14 cellular contexts compared by ENCODE assay signal in genomic region chr12:92191061-92191460, GRCh38. TPM values are rescaled to one million over a fixed set of nuclear protein-coding genes. Genes with fewer than 3 reads are reported as not detected.
DNase-seq lines count a peak whose midpoint lies in the region; ATAC-seq, FAIRE-seq and TF ChIP-seq lines count a peak whose summit lies in the region.
"Had no signal": no experiment of that assay in that cellular context is flagged by ENCODE, and none has a peak within 500 bp of the region (broad histone marks: within the 10 kb centered on the region; RNA-seq: fewer than 3 reads in every experiment).

No MANE protein-coding gene starts in this region.

- no peak overlapping the region for H3K27ac Mint-ChIP-seq in type B pancreatic cell
- H3K27ac Mint-ChIP-seq: CD8-positive, alpha-beta memory T cell had no signal

- no peak for TF ChIP-seq RAD21 in GM12878 (IDR thresholded peaks at IDR 0.05; ENCODE audit: insufficient read depth, low read depth, low read length)

- no peaks in the 10 kb centered on the region for H3K36me3 ChIP-seq in GM12878 (ENCODE audit: control insufficient read depth in 2 of 2, insufficient read depth in 2 of 2, low read length in 1 of 2)

- H3K9ac ChIP-seq in GM12878 (ENCODE audit: control insufficient read depth, insufficient read depth, low read length) = no peak overlapping the region

- H4K20me1 ChIP-seq in GM12878 (ENCODE audit: control insufficient read depth, insufficient read depth) = no peaks in the 10 kb centered on the region

- intact Hi-C loops in GM12878 (cut with micrococcal nuclease; ENCODE audit: unreplicated experiment) = no loop called here
- intact Hi-C loops in cardiac septum (cut with DNase I) = no loop called here

- CTCF ChIA-PET in GM12878 (lab: Yijun Ruan, JAX) = no interaction called here

- no peak overlapping the region for H3K4me3 Mint-ChIP-seq in type B pancreatic cell
- H3K4me3 Mint-ChIP-seq: CD8-positive, alpha-beta memory T cell had no signal

- no peaks in the 10 kb centered on the region for H3K27me3 ChIP-seq in GM12878 (replicated peaks in 1 of 2; ENCODE audit: control insufficient read depth in 2 of 2, insufficient read depth in 2 of 2, low read length in 1 of 2)

- H3K4me3 ChIP-seq in GM12878 = no peak overlapping the region

- peak; percentile 36 to 47 for DNase-seq in AML-193 (lab: John Stamatoyannopoulos, UW)
- no peak for DNase-seq in GM18507 (ENCODE audit: extremely low spot score, insufficient read length, low read depth)
- DNase-seq in GM12878 (ENCODE audit: low read depth, low spot score) = no peak
- peak; percentile 20 for DNase-seq in iris pigment epithelial cell (ENCODE audit: low read depth)
- DNase-seq in effector CD8-positive, alpha-beta T cell (lab: John Stamatoyannopoulos, UW) = no peak
- no peak for DNase-seq in activated CD4-positive, alpha-beta T cell treated with anti-CD3 and anti-CD28 coated beads for 48 hours
- no peak for DNase-seq in type B pancreatic cell (ENCODE audit: extremely low spot score, unreplicated experiment)
- DNase-seq in cardiac septum (ENCODE audit: low spot score) = no peak
- DNase-seq: CD8-positive, alpha-beta memory T cell; NCI-H1436; NCI-H2029 treated with DMSO at 0.1 percent for 48 hours; NCI-H510A treated with DMSO at 0.1 percent for 48 hours; RPMI8226 had no signal

- SMC1A ChIA-PET in GM12878 (lab: Charles Lee; ENCODE audit: uncharacterized antibody, unreplicated experiment) = interaction anchor here (0.7 to 1.1 kb wide), 2 partner anchors 10 to 512 kb away, joined by 3 to 10 read pairs; partner anchors contain the start of gene PLEKHG7

- 48% methylated on average over 3 of the region's 3 CpGs for WGBS in GM12878 (ENCODE audit: insufficient coverage, insufficient replicate concordance, low lambda C conversion rate, missing lambda C conversion rate)

- H3K27ac ChIP-seq in GM12878 (ENCODE audit: control insufficient read depth, insufficient read depth) = no peak overlapping the region

- BruUV-seq in GM12878 (replicated peaks; lab: Mats Ljungman, UMichigan) = no TSS peak

- RAD21 ChIA-PET in GM12878 (lab: Charles Lee; ENCODE audit: unreplicated experiment) = no interaction called here

- no peaks in the 10 kb centered on the region for H3K36me3 Mint-ChIP-seq in type B pancreatic cell

- FAIRE-seq in GM18507 (lab: Jason Lieb, UNC) (peak; percentile 46), GM12878 (lab: Jason Lieb, UNC) (no peak)
- FAIRE-seq: A204.1 had no signal

- H3K9me3 Mint-ChIP-seq in type B pancreatic cell = peaks cover under 1% of the 10 kb centered on the region
- H3K9me3 Mint-ChIP-seq: CD8-positive, alpha-beta memory T cell had no signal

- in situ Hi-C loops in GM12878 (cut with MboI) = no loop called here

- peak; percentile 26 for ATAC-seq in GM12878

- TF ChIP-seq POLR2A in GM12878 (IDR thresholded peaks at IDR 0.05; ENCODE audit: low read depth, low read length) = no peak

- no peak overlapping the region for H3K4me2 ChIP-seq in GM12878 (ENCODE audit: control insufficient read depth, insufficient read depth)

- no peaks in the 10 kb centered on the region for H3K9me3 ChIP-seq in GM12878 (replicated peaks; ENCODE audit: control insufficient read depth, insufficient read depth, low read length)

- H3K79me2 ChIP-seq in GM12878 (ENCODE audit: control insufficient read depth, insufficient read depth, low read length) = no peaks in the 10 kb centered on the region

- H3K27me3 Mint-ChIP-seq in type B pancreatic cell = no peaks in the 10 kb centered on the region
- H3K27me3 Mint-ChIP-seq: CD8-positive, alpha-beta memory T cell had no signal

- peaks cover 19% of the 10 kb centered on the region for H3K4me1 Mint-ChIP-seq in type B pancreatic cell (ENCODE audit: unreplicated experiment)

- H2AFZ ChIP-seq in GM12878 (ENCODE audit: control insufficient read depth, low read depth, low read length) = no peak overlapping the region

- TF ChIP-seq CTCF in GM12878 (IDR thresholded peaks at IDR 0.05 in 2 of 3, conservative IDR thresholded peaks at IDR 0.05 in 1 of 3; ENCODE audit: control insufficient read depth in 2 of 3, extremely low read depth in 1 of 3, insufficient read depth in 1 of 3, low read depth in 3 of 3, low read length in 3 of 3) (no peak), type B pancreatic cell (conservative IDR thresholded peaks at IDR 0.05) (no peak)

- no peak for TF ChIP-seq EP300 in GM12878 (IDR thresholded peaks at IDR 0.05; ENCODE audit: borderline replicate concordance in 1 of 2, control insufficient read depth in 1 of 2, low read depth in 2 of 2, low read length in 2 of 2)

- peaks cover 15% of the 10 kb centered on the region for H3K4me1 ChIP-seq in GM12878 (ENCODE audit: control insufficient read depth, insufficient read depth, low read length)

- POLR2A ChIA-PET in GM12878 (lab: Charles Lee) = no interaction called here

TF ChIP-seq in GM12878, 131 proteins besides CTCF, POLR2A, EP300 and RAD21 (continues in another document):
- TF ChIP-seq SMARCA5 (IDR thresholded peaks at IDR 0.05) (no peak), SUPT20H (IDR thresholded peaks at IDR 0.05; ENCODE audit: borderline replicate concordance, control insufficient read depth, low read depth, low read length) (no peak), SMC3 (IDR thresholded peaks at IDR 0.05; ENCODE audit: borderline replicate concordance, low read length) (no peak), SMAD5 (IDR thresholded peaks at IDR 0.05; ENCODE audit: low read depth) (no peak), SREBF1 (IDR thresholded peaks at IDR 0.05; ENCODE audit: low read length) (no peak), RCOR1 (conservative IDR thresholded peaks at IDR 0.05; ENCODE audit: low read depth, low read length) (no peak), BHLHE40 (IDR thresholded peaks at IDR 0.05; ENCODE audit: borderline replicate concordance in 1 of 2, low read depth in 2 of 2, low read length in 1 of 2) (no peak), CEBPZ (IDR thresholded peaks at IDR 0.05; ENCODE audit: low read depth, low read length) (no peak), CHD2 (IDR thresholded peaks at IDR 0.05; ENCODE audit: borderline replicate concordance, low read depth, low read length) (no peak), PAX5 (IDR thresholded peaks at IDR 0.05; ENCODE audit: borderline replicate concordance, low read depth, low read length) (no peak), RELA (IDR thresholded peaks at IDR 0.05; ENCODE audit: borderline replicate concordance, partially characterized antibody) (no peak), NFXL1 (IDR thresholded peaks at IDR 0.05; ENCODE audit: borderline replicate concordance) (no peak), POLR2AphosphoS5 (IDR thresholded peaks at IDR 0.05; ENCODE audit: low read length) (no peak), FOXK2 (IDR thresholded peaks at IDR 0.05) (no peak), IRF3 (IDR thresholded peaks at IDR 0.05) (no peak)

RNA-seq across cellular contexts. Expression of gene BTG1, which starts 45.4 kb away (rescaled TPM):
- total RNA-seq in GM12878 (2013; cell fraction: nucleolus; rRNA removed) = 121 and 128 TPM in 2 replicates
- total RNA-seq in GM12878 (2014; rRNA removed) (27.3 and 27.8 TPM in 2 replicates), GM12878 (2014; rRNA removed; fragmentation: Illumina TruSeq; extraction: Trizol) (34.0 and 35.3 TPM in 2 replicates), GM12878 (2021) (186 and 194 TPM in 2 replicates), type B pancreatic cell (ENCODE audit: low replicate concordance) (111 and 116 TPM in 2 replicates), cardiac septum (72.8 TPM)
- 72.3 TPM for polyA plus RNA-seq in GM12878 (2011; ENCODE audit: low read depth)
- polyA plus RNA-seq in GM12878 (2011; rRNA removed) (100 and 164 TPM in 2 replicates), GM12878 (2014; fragmentation: Illumina TruSeq; extraction: Trizol) (46.4 and 59.9 TPM in 2 replicates), GM12878 (2014; fragmentation: Nextera tagmentation; extraction: Ambion mirVana) (10 to 100 TPM; 23.7 to 61.5 TPM), GM12878 (2014; rRNA removed) (51.3 and 60.2 TPM in 2 replicates), GM12878 (2016; fragmentation: Nextera tagmentation; extraction: Ambion mirVana) (100 to 1,000 TPM in 1 of 2 experiments, 10 to 100 TPM in 1; 97.0 to 147 TPM)
- polyA plus RNA-seq in GM12878 (2011; cell fraction: cytosol; rRNA removed) = 153 and 176 TPM in 2 replicates
- 119 and 192 TPM in 2 replicates for polyA plus RNA-seq in GM12878 (2011; cell fraction: nucleus; rRNA removed)
- polyA plus RNA-seq in GM12878 (2012) = 131 and 205 TPM in 2 replicates
- 209 and 266 TPM in 2 replicates for polyA minus RNA-seq in GM12878 (2011; rRNA and poly(A)+ RNA removed)
- 81.5 and 90.4 TPM in 2 replicates for polyA minus RNA-seq in GM12878 (2011; cell fraction: cytosol; rRNA and poly(A)+ RNA removed)
- polyA minus RNA-seq in GM12878 (2011; cell fraction: nucleus; rRNA and poly(A)+ RNA removed) = 130 and 142 TPM in 2 replicates

Comparison
In these comparisons a context has a peak if more than half of its experiments do, and no peak if none do; other contexts are left out.
1. DNase-seq: peak in AML-193 (2 of 2) and iris pigment epithelial cell (single experiment); none in GM18507 (single experiment), GM12878 (single experiment), effector CD8-positive, alpha-beta T cell (single experiment), activated CD4-positive, alpha-beta T cell treated with anti-CD3 and anti-CD28 coated beads for 48 hours (single experiment), type B pancreatic cell (single experiment) and cardiac septum (single experiment).